Comparison of ENCODE assay signal across 8 cellular contexts in the genomic region with DNA sequence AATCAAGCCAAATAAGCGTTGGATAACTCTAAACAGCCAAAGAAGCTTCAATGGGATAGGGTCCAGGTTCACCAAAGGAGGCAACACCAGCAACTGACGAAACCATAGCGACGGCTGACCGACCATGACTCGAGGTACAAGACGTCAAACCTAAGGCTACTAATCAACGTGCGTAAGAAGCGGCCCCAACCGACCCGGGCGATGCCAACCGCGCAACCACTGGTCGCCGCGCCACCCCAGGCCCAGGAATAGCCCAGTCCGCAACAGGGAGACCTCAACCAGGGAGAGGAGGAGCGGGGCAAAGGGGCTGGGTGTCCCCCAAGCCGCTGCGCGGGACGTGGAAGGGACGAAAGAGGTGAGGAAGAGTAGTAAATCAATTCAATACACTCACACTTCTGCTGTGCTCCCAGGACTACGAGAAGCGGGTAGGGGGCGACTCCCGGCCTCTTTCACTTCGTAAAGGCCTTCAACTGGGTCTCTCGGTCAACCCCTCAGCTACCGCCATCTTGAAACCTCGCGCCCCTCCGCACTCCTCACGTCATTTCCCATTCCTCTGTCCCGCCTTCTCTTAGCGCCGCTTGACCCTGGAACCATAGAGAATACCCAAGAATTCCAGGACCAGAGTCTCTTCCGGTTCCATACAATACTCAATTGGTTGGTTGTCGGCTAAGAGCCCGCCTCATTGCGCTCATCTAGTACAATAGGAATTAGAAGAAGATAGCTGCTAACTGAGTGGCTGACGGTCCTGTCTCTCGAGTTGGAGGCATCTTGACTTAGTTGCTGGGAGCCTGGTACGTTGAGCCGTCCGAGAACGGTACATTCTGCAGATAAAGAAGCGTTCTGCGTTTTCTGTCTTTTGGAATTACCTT. TPM values are rescaled to one million over a fixed set of nuclear protein-coding genes. Genes with fewer than 3 reads are reported as not detected.
DNase-seq lines count a peak whose midpoint lies in the region; ATAC-seq and TF ChIP-seq lines count a peak whose summit lies in the region.

Gene C12orf60, plus strand, starts transcription at position 710 of the 869 bp plus-strand sequence. CDS start 19,266 bp downstream, outside the sequence.
Gene WBP11, minus strand, starts transcription at position 518 of the 869 bp plus-strand sequence. CDS start 2,095 bp downstream, outside the sequence.

- H3K9me3 Mint-ChIP-seq in WTC11 (no peaks in the 10 kb centered on the region), immature natural killer cell (no peaks in the 10 kb centered on the region)

- peaks cover 18% of the 10 kb centered on the region for H3K36me3 Mint-ChIP-seq in WTC11
- peaks cover 0 to 8% (median 5%) of the 10 kb centered on the region in 3 donors for H3K36me3 Mint-ChIP-seq in immature natural killer cell

- peak within 1 kb of the TSS; percentile 97 for H3K27ac ChIP-seq in smooth muscle cell (ENCODE audit: low read depth)

- H3K4me3 Mint-ChIP-seq in WTC11: no peak within 1 kb of the TSS
- no peak within 1 kb of the TSS for H3K4me3 Mint-ChIP-seq in immature natural killer cell

- POLR2A ChIA-PET in WTC11 (lab: Charles Lee): interaction anchor here (0.5 to 3.0 kb wide), 10 partner anchors 8 to 785 kb away, joined by 3 to 23 read pairs (median 4); partner anchors contain the start of gene RERG

- peak within 1 kb of the TSS; percentile 91 for H3K4me3 ChIP-seq in smooth muscle cell

- DNase-seq in AG09319 (ENCODE audit: extremely low read depth, low read depth): peak; percentile 96
- peak; percentile 96 for DNase-seq in NCI-H2227 treated with DMSO at 0.1 percent for 48 hours (lab: John Stamatoyannopoulos, UW)
- DNase-seq in WTC11 (ENCODE audit: low spot score): peak; percentile 87
- peak; percentile 92 for DNase-seq in central memory CD4-positive, alpha-beta T cell
- peak; percentile 91 to 93 (median 91) for DNase-seq in immature natural killer cell
- DNase-seq in smooth muscle cell (lab: John Stamatoyannopoulos, UW; ENCODE audit: unreplicated experiment): peak; percentile 52

- H3K4me1 Mint-ChIP-seq in WTC11 (peaks cover 17% of the 10 kb centered on the region), immature natural killer cell (peaks cover 0 to 5% of the 10 kb centered on the region in 2 donors)

- peak within 1 kb of the TSS; percentile 99 for H3K9ac ChIP-seq in smooth muscle cell (ENCODE audit: low read depth)

- under 1% methylated on average over 51 of the region's 51 CpGs for WGBS in smooth muscle cell (ENCODE audit: low lambda C conversion rate)

- H3K4me1 ChIP-seq in smooth muscle cell (ENCODE audit: low read depth): peaks cover 18% of the 10 kb centered on the region

- TF ChIP-seq CTCF in AG09319 (IDR thresholded peaks at IDR 0.05; ENCODE audit: low read depth, low read length) (no peak), WTC11 (IDR thresholded peaks at IDR 0.05) (no peak), smooth muscle cell (IDR thresholded peaks at IDR 0.05; ENCODE audit: borderline replicate concordance, insufficient read depth, poor library complexity, severe bottlenecking) (no peak)

- H3K27me3 ChIP-seq in smooth muscle cell (ENCODE audit: low read depth): no peaks in the 10 kb centered on the region

- H3K79me2 ChIP-seq in smooth muscle cell (ENCODE audit: low read depth): peaks cover 51% of the 10 kb centered on the region

- peak within 1 kb of the TSS; percentile 99 for H2AFZ ChIP-seq in smooth muscle cell (ENCODE audit: low read depth)

- CTCF ChIA-PET in WTC11 (lab: Charles Lee): interaction anchor here (0.5 to 1.6 kb wide), 13 partner anchors 21 to 1096 kb away, joined by 3 to 8 read pairs (median 3); a partner anchor contains a TSS

- H3K4me2 ChIP-seq in smooth muscle cell: peak within 1 kb of the TSS; percentile 96

- ATAC-seq in GM19023 (IDR thresholded peaks at IDR 0.05; ENCODE audit: unreplicated experiment) (peak; percentile 99), HG03175 (IDR thresholded peaks at IDR 0.05; ENCODE audit: unreplicated experiment) (peak; percentile 99), WTC11 (peak; percentile 99)

- H3K9me3 ChIP-seq in smooth muscle cell (replicated peaks; ENCODE audit: low read depth): no peaks in the 10 kb centered on the region

- H4K20me1 ChIP-seq in smooth muscle cell (ENCODE audit: low read depth): peaks cover 12% of the 10 kb centered on the region

- H3K36me3 ChIP-seq in smooth muscle cell (ENCODE audit: low read depth): peaks cover under 1% of the 10 kb centered on the region

- H3F3A ChIP-seq in smooth muscle cell (ENCODE audit: low read depth): no peaks in the 10 kb centered on the region

- no peak within 1 kb of the TSS; the same call in 1 of the 2 replicates for H3K27ac Mint-ChIP-seq in WTC11
- no peak within 1 kb of the TSS for H3K27ac Mint-ChIP-seq in immature natural killer cell

- H3K27me3 Mint-ChIP-seq in WTC11 (ENCODE audit: low read depth) (no peaks in the 10 kb centered on the region), immature natural killer cell (ENCODE audit: low read depth in 3 of 3) (peaks cover 0 to 2% (median 0%) of the 10 kb centered on the region in 3 donors)

TF ChIP-seq in WTC11, 78 proteins besides CTCF, POLR2A, EP300 and RAD21 (continues in another document):
- no peak for TF ChIP-seq MXD4 (CRISPR knock-in tag; IDR thresholded peaks at IDR 0.05; ENCODE audit: borderline replicate concordance)
- TF ChIP-seq MAX (CRISPR knock-in tag; IDR thresholded peaks at IDR 0.05): peak; percentile 62
- TF ChIP-seq AFF4 (CRISPR knock-in tag; IDR thresholded peaks at IDR 0.05; ENCODE audit: borderline replicate concordance): no peak
- TF ChIP-seq, protein P1, sequence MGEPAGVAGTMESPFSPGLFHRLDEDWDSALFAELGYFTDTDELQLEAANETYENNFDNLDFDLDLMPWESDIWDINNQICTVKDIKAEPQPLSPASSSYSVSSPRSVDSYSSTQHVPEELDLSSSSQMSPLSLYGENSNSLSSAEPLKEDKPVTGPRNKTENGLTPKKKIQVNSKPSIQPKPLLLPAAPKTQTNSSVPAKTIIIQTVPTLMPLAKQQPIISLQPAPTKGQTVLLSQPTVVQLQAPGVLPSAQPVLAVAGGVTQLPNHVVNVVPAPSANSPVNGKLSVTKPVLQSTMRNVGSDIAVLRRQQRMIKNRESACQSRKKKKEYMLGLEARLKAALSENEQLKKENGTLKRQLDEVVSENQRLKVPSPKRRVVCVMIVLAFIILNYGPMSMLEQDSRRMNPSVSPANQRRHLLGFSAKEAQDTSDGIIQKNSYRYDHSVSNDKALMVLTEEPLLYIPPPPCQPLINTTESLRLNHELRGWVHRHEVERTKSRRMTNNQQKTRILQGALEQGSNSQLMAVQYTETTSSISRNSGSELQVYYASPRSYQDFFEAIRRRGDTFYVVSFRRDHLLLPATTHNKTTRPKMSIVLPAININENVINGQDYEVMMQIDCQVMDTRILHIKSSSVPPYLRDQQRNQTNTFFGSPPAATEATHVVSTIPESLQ (CRISPR knock-in tag; IDR thresholded peaks at IDR 0.05): no peak
- TF ChIP-seq FOXP4 (CRISPR knock-in tag; IDR thresholded peaks at IDR 0.05): no peak

RNA-seq across cellular contexts. Expression of gene C12orf60, which starts in this region (rescaled TPM):
- total RNA-seq in WTC11 (2021) (1.3 to 2.0 TPM (median 1.8 TPM) in 3 replicates), smooth muscle cell (0.63 and 1.6 TPM in 2 replicates)
- polyA plus RNA-seq in immature natural killer cell (1 to 10 TPM in 1 of 3 donors, under 1 TPM in 1, not detected in 1; 0.57 to 1.1 TPM), smooth muscle cell (1.2 and 1.3 TPM in 2 replicates)

RNA-seq across cellular contexts. Expression of gene WBP11, which starts in this region (rescaled TPM):
- 98.4 to 111 TPM (median 102 TPM) in 3 replicates for total RNA-seq in WTC11 (2021)
- polyA plus RNA-seq in immature natural killer cell: 10 to 100 TPM; 27.1 to 73.5 (median 47.5) TPM
- 20.6 and 24.2 TPM in 2 replicates for total RNA-seq in smooth muscle cell
- polyA plus RNA-seq in smooth muscle cell: 55.7 and 56.8 TPM in 2 replicates

Comparison
In these comparisons a context has a peak if more than half of its experiments do, and no peak if none do; other contexts are left out.
1. Peak in every context shown above with its lines: DNase-seq, ATAC-seq, H3K4me3 ChIP-seq and H3K27ac ChIP-seq.